Comparison of ENCODE assay signal across 8 cellular contexts in genomic region chr3:49785565-49786356, GRCh38. TPM values are rescaled to one million over a fixed set of nuclear protein-coding genes. Genes with fewer than 3 reads are reported as not detected.
A peak's percentile ranks its signal among the peaks of the same experiment; 100 is the strongest.
DNase-seq lines count a peak whose midpoint lies in the region; ATAC-seq and TF ChIP-seq lines count a peak whose summit lies in the region.

No MANE protein-coding gene starts in this region.

- H3K4me3 ChIP-seq in AG04449 (ENCODE audit: low read depth, low read length) (peak overlapping the region; percentile 76), subcutaneous abdominal adipose tissue (ENCODE audit: low read depth in 1 of 5, low read length in 5 of 5) (peak overlapping the region; percentile 86 to 97 (median 92))

- POLR2A ChIA-PET in AG04449 (lab: Yijun Ruan, JAX) = interaction anchor here (0.7 to 1.8 kb wide), 4 partner anchors 13 to 20 kb away, joined by 4 to 8 read pairs (median 4); partner anchors contain the start of genes CDHR4 and INKA1

- peaks cover 3 to 7% (median 6%) of the 10 kb centered on the region in 5 donors for H3K36me3 ChIP-seq in subcutaneous abdominal adipose tissue (ENCODE audit: control insufficient read depth in 5 of 5, insufficient read depth in 5 of 5, low read length in 5 of 5)

- peak; percentile 29 for ATAC-seq in GM18517 (IDR thresholded peaks at IDR 0.05; ENCODE audit: unreplicated experiment)
- peak; percentile 41 for ATAC-seq in HG02973 (IDR thresholded peaks at IDR 0.05; ENCODE audit: unreplicated experiment)
- peak; percentile 61 for ATAC-seq in left lobe of liver

- peak overlapping the region; percentile 94 for H3K27ac ChIP-seq in subcutaneous abdominal adipose tissue (ENCODE audit: low read depth, low read length)

- TF ChIP-seq CTCF in AG04449 (IDR thresholded peaks at IDR 0.05; ENCODE audit: insufficient read depth, low read length, missing control alignments) = no peak

- H3K27me3 ChIP-seq in subcutaneous abdominal adipose tissue (ENCODE audit: control insufficient read depth in 5 of 5, insufficient read depth in 4 of 5, low read length in 5 of 5) = no peaks in the 10 kb centered on the region

- peak overlapping the region; percentile 83 to 95 (median 89) for H3K9ac ChIP-seq in subcutaneous abdominal adipose tissue (ENCODE audit: low read length in 5 of 5)

- CTCF ChIA-PET in AG04449 (lab: Yijun Ruan, JAX) = interaction anchor here (1.5 to 4.0 kb wide), 3 partner anchors 17 to 53 kb away, joined by 4 to 48 read pairs (median 10); partner anchors contain the start of genes CDHR4 and INKA1

- H3K9me3 ChIP-seq in subcutaneous abdominal adipose tissue (ENCODE audit: control insufficient read depth in 5 of 5, low read length in 5 of 5) = no peaks in the 10 kb centered on the region

- peaks cover 0 to 40% (median 28%) of the 10 kb centered on the region in 5 donors for H3K4me1 ChIP-seq in subcutaneous abdominal adipose tissue (ENCODE audit: control insufficient read depth in 5 of 5, insufficient read depth in 5 of 5, low read length in 5 of 5)

- DNase-seq in AG04449 (ENCODE audit: low read depth, low spot score) (no peak), RPMI7951 (ENCODE audit: low read depth) (peak; percentile 49), cerebellar cortex (ENCODE audit: low spot score) (peak; percentile 49), left lobe of liver (ENCODE audit: low spot score) (no peak)
- DNase-seq in activated effector memory CD4-positive, alpha-beta T cell treated with Interleukin-2 at 50 U/mL for 16 hours = no peak

RNA-seq across cellular contexts. Expression of gene IP6K1, which starts 0.6 kb away (rescaled TPM):
- 26.4 and 32.5 TPM in 2 replicates for total RNA-seq in RPMI7951 (2014; rRNA removed; shearing (Covaris generic))
- 14.6 TPM for total RNA-seq in left lobe of liver

RNA-seq across cellular contexts. Expression of gene CDHR4, which starts 13.9 kb away (rescaled TPM):
- not detected in 2 replicates for total RNA-seq in RPMI7951 (2014; rRNA removed; shearing (Covaris generic))
- not detected for total RNA-seq in left lobe of liver

RNA-seq across cellular contexts. Expression of gene INKA1, which starts 17.3 kb away (rescaled TPM):
- 4.1 and 6.6 TPM in 2 replicates for total RNA-seq in RPMI7951 (2014; rRNA removed; shearing (Covaris generic))
- 0.63 TPM for total RNA-seq in left lobe of liver

RNA-seq across cellular contexts. Expression of gene UBA7, which starts 28.0 kb away (rescaled TPM):
- 22.3 and 27.2 TPM in 2 replicates for total RNA-seq in RPMI7951 (2014; rRNA removed; shearing (Covaris generic))
- 33.2 TPM for total RNA-seq in left lobe of liver

Comparison
In these comparisons a context has a peak if more than half of its experiments do, and no peak if none do; other contexts are left out.
1. DNase-seq: peak in RPMI7951 (single experiment) and cerebellar cortex (single experiment); none in AG04449 (single experiment), left lobe of liver (single experiment) and activated effector memory CD4-positive, alpha-beta T cell treated with Interleukin-2 at 50 U/mL for 16 hours (single experiment).
2. Peak in every context shown above with its lines, with median percentiles within 50 percentile points of each other: ATAC-seq.